9 cellular contexts compared by ENCODE assay signal in the genomic region with DNA sequence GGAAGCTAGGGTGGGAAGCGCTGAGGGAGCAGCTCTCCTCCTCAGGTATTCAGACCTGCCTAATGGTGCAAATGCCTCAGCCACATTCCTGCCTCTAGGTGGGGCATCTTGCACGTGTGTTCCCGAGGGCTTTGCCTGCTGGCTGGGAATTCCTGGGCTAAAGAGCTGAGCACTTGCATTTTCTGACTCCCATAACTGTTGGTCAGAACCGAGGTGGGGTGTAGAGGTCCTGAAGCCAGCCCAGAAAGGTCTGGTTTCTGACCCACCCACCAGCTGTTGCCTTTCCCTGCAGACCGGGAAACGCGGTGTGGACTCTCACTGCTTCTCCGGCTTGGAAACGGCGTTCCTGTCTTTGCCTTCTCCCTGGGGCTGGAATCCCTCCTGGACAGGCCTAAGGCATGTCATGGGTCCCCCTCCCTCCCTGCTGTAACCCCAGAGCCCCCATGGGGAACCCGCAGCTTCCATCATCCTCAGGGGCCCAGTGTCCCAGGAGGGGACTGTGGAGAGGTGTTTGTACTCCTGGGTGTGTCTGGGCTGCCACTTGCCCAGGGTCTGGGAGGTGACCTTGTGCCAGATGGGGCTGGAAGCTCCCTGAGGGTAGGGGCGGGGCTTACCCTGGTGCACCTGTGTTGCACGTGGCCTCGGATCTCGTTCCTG. TPM values are rescaled to one million over a fixed set of nuclear protein-coding genes. Genes with fewer than 3 reads are reported as not detected.
DNase-seq lines count a peak whose midpoint lies in the region; ATAC-seq, FAIRE-seq and TF ChIP-seq lines count a peak whose summit lies in the region.
"Had no signal": no experiment of that assay in that cellular context is flagged by ENCODE, and none has a peak within 500 bp of the region (broad histone marks: within the 10 kb centered on the region; RNA-seq: fewer than 3 reads in every experiment).

No MANE protein-coding gene starts in this region.

- CTCF ChIA-PET in H1 (lab: Charles Lee; ENCODE audit: partially characterized antibody), result interaction anchor here (0.6 to 3.3 kb wide), 70 partner anchors 9 to 545 kb away, joined by 3 to 26 read pairs (median 5); a partner anchor contains a TSS

- H3K4me2 ChIP-seq in H1 (ENCODE audit: insufficient read depth in 1 of 2, low read depth in 2 of 2, low read length in 2 of 2) (no peak overlapping the region), mesendoderm (ENCODE audit: low read length) (no peak overlapping the region)

- H2AFZ ChIP-seq in H1 (ENCODE audit: low read length), result peak overlapping the region; percentile 89; the same call in 1 of the 2 replicates

- peak overlapping the region; percentile 91; the same call in 1 of the 2 replicates for H2BK5ac ChIP-seq in H1 (ENCODE audit: low read depth, low read length)
- no peak overlapping the region for H2BK5ac ChIP-seq in mesendoderm (ENCODE audit: low read length)

- H3K18ac ChIP-seq in H1 (ENCODE audit: extremely low read depth, low read length) (peak overlapping the region; percentile 79), mesendoderm (ENCODE audit: low read length) (peak overlapping the region; percentile 34)

- no peak for TF ChIP-seq POLR2A in H1 (IDR thresholded peaks at IDR 0.05; ENCODE audit: control extremely low read depth in 1 of 2, low read depth in 2 of 2, low read length in 2 of 2)

- peak overlapping the region; percentile 95 for H3K4ac ChIP-seq in H1 (replicated peaks; ENCODE audit: insufficient read length, low read depth, low read length)
- no peak overlapping the region for H3K4ac ChIP-seq in mesendoderm (ENCODE audit: low read depth, low read length)

- H2AK5ac ChIP-seq in H1 (ENCODE audit: low read depth, low read length), result no peak overlapping the region; the same call in 1 of the 2 replicates
- H2AK5ac ChIP-seq in mesendoderm (ENCODE audit: low read length), result no peak overlapping the region

- peaks cover 11 to 16% of the 10 kb centered on the region in 2 experiments for H3K9me3 ChIP-seq in H1 (ENCODE audit: insufficient read depth in 2 of 2, low read depth in 1 of 2, low read length in 1 of 2)

- H3K79me1 ChIP-seq in H1 (ENCODE audit: low read depth, low read length), result no peaks in the 10 kb centered on the region
- no peaks in the 10 kb centered on the region for H3K79me1 ChIP-seq in mesendoderm (ENCODE audit: low read length)

- no peak for ATAC-seq in GM18519 (IDR thresholded peaks at IDR 0.05; ENCODE audit: low FRiP score, unreplicated experiment)

- peak; percentile 91 for TF ChIP-seq RAD21 in H1 (IDR thresholded peaks at IDR 0.05 in 1 of 2, conservative IDR thresholded peaks at IDR 0.05 in 1 of 2; ENCODE audit: low read depth in 2 of 2, low read length in 2 of 2)

- H3K27ac ChIP-seq in H1 (ENCODE audit: low read depth, low read length) (no peak overlapping the region), mesendoderm (ENCODE audit: low read depth, low read length) (no peak overlapping the region)

- peak; percentile 80 for FAIRE-seq in H1 (lab: Jason Lieb, UNC)

- H3K4me3 ChIP-seq in H1 (ENCODE audit: extremely low read depth in 1 of 4, insufficient read depth in 2 of 4, low read depth in 3 of 4, low read length in 4 of 4), result no peak overlapping the region
- H3K4me3 ChIP-seq in mesendoderm (ENCODE audit: low read length), result no peak overlapping the region

- H3K4me1 ChIP-seq in H1 (replicated peaks in 1 of 4; ENCODE audit: control insufficient read depth in 3 of 4, insufficient read depth in 4 of 4, low read length in 3 of 4) (peaks cover 0 to 6% (median 2%) of the 10 kb centered on the region in 4 experiments; a peak in 4 of 7 replicates), mesendoderm (ENCODE audit: control insufficient read depth, low read depth, low read length) (no peaks in the 10 kb centered on the region)

- H2BK12ac ChIP-seq in H1 (ENCODE audit: low read depth, low read length), result peak overlapping the region; percentile 97; the same call in 1 of the 2 replicates

- no peaks in the 10 kb centered on the region for H3K23me2 ChIP-seq in H1 (ENCODE audit: low read depth, low read length)

- no peaks in the 10 kb centered on the region for H3K79me2 ChIP-seq in H1 (ENCODE audit: control insufficient read depth in 1 of 2, insufficient read depth in 2 of 2, low read length in 2 of 2)
- H3K79me2 ChIP-seq in mesendoderm (ENCODE audit: control insufficient read depth, insufficient read depth, low read length), result no peaks in the 10 kb centered on the region

- TF ChIP-seq EP300 in H1 (IDR thresholded peaks at IDR 0.05; ENCODE audit: borderline replicate concordance in 1 of 2, low read depth in 2 of 2, low read length in 2 of 2), result peak in 1 of 2 experiments; percentile 40; a peak in 1 of 3 replicates

- H4K5ac ChIP-seq in H1 (ENCODE audit: insufficient read length, low read depth, low read length) (no peak overlapping the region), mesendoderm (ENCODE audit: low read length) (no peak overlapping the region)

- H2BK15ac ChIP-seq in H1 (ENCODE audit: low read length) (0 out of 2 replicates have a peak overlapping the region, but pooled peaks have one; percentile 81), mesendoderm (replicated peaks; ENCODE audit: low read depth) (no peak overlapping the region)

- no peak overlapping the region for H3K23ac ChIP-seq in H1 (ENCODE audit: insufficient read length)
- no peak overlapping the region for H3K23ac ChIP-seq in mesendoderm (ENCODE audit: low read length)

- H3K36me3 ChIP-seq in H1 (ENCODE audit: control insufficient read depth in 2 of 4, insufficient read depth in 4 of 4, low read length in 3 of 4) (no peaks in the 10 kb centered on the region), mesendoderm (ENCODE audit: control insufficient read depth, insufficient read depth, low read length) (no peaks in the 10 kb centered on the region)

- 62% methylated on average over 12 of the region's 15 CpGs; no CpG with 5 or more reads in 1 of the 2 experiments for WGBS in H1 (ENCODE audit: extremely low coverage in 1 of 2, insufficient coverage in 1 of 2, insufficient read length in 1 of 2, insufficient replicate concordance in 2 of 2, low coverage in 1 of 2, low lambda C conversion rate in 2 of 2, missing lambda C conversion rate in 1 of 2), 2 experiments
- no CpG with 5 or more reads among the region's 15 CpGs for WGBS in mesendoderm (ENCODE audit: extremely low coverage, insufficient coverage, low lambda C conversion rate)

- H3K9ac ChIP-seq in H1 (replicated peaks in 1 of 4; ENCODE audit: extremely low read depth in 1 of 4, low read depth in 3 of 4, low read length in 3 of 4) (no peak overlapping the region; a peak in 1 of 7 replicates), mesendoderm (ENCODE audit: low read length) (no peak overlapping the region)

- peak overlapping the region; percentile 92 for H4K91ac ChIP-seq in H1 (replicated peaks; ENCODE audit: insufficient read length, low read length)

- peak overlapping the region; percentile 99 for H2BK20ac ChIP-seq in H1 (ENCODE audit: low read length)

- peak overlapping the region; percentile 54 for H2BK120ac ChIP-seq in H1 (replicated peaks; ENCODE audit: low read depth, low read length)
- H2BK120ac ChIP-seq in mesendoderm (ENCODE audit: low read depth, low read length), result peak overlapping the region; percentile 40

- H4K20me1 ChIP-seq in H1 (replicated peaks in 1 of 2; ENCODE audit: control insufficient read depth in 1 of 2, insufficient read depth in 2 of 2, low read length in 2 of 2), result no peaks in the 10 kb centered on the region

- H3K14ac ChIP-seq in H1 (ENCODE audit: insufficient read length), result no peak overlapping the region

- no peaks in the 10 kb centered on the region; a peak in 1 of 7 replicates for H3K27me3 ChIP-seq in H1 (replicated peaks in 1 of 4; ENCODE audit: control insufficient read depth in 3 of 4, extremely low read depth in 1 of 4, insufficient read depth in 3 of 4, low read length in 3 of 4)
- no peaks in the 10 kb centered on the region for H3K27me3 ChIP-seq in mesendoderm (ENCODE audit: insufficient read depth, low read length, poor library complexity)

- H4K8ac ChIP-seq in H1 (ENCODE audit: extremely low read depth, insufficient read depth, low read length), result no peak overlapping the region; the same call in 1 of the 2 replicates
- H4K8ac ChIP-seq in mesendoderm (ENCODE audit: low read depth, low read length), result no peak overlapping the region

- TF ChIP-seq CTCF in H1 (IDR thresholded peaks at IDR 0.05; ENCODE audit: control extremely low read depth in 1 of 3, insufficient read depth in 1 of 3, low read depth in 1 of 3, low read length in 3 of 3), result peak; percentile 91 to 98 (median 97)

- POLR2A ChIA-PET in H1 (lab: Charles Lee; ENCODE audit: partially characterized antibody), result interaction anchor here (1.3 to 3.0 kb wide), 3 partner anchors 10 to 506 kb away, joined by 3 to 13 read pairs (median 5); no protein-coding TSS in a partner anchor

- H3K56ac ChIP-seq in H1 (replicated peaks; ENCODE audit: insufficient read length, low read depth, low read length), result peak overlapping the region; percentile 32
- peak overlapping the region; percentile 45 for H3K56ac ChIP-seq in mesendoderm (ENCODE audit: low read length)

- DNase-seq in NCI-H146 (lab: John Stamatoyannopoulos, UW), result peak; percentile 41
- DNase-seq in NCI-H146 treated with DMSO at 0.1 percent for 48 hours (lab: John Stamatoyannopoulos, UW; ENCODE audit: unreplicated experiment), result no peak
- DNase-seq in NCI-H748 (lab: John Stamatoyannopoulos, UW; ENCODE audit: unreplicated experiment), result peak; percentile 70
- DNase-seq in H1 (ENCODE audit: low read depth in 1 of 2, low spot score in 2 of 2), result peak; percentile 81 to 89
- DNase-seq in mesendoderm, result peak; percentile 96
- DNase-seq in germinal center (ENCODE audit: low spot score), result no peak
- no peak for DNase-seq in stimulated activated CD4-positive, alpha-beta T cell treated with anti-CD3 and anti-CD28 coated beads, Interleukin-4, amount 100 ng/mL, for 24 hours
- DNase-seq: CD4-positive, CD25-positive, alpha-beta regulatory T cell had no signal

TF ChIP-seq in H1, 55 proteins besides CTCF, POLR2A, EP300 and RAD21 (continues in another document):
- TF ChIP-seq JUND (IDR thresholded peaks at IDR 0.05; ENCODE audit: low read length) (peak; percentile 48), SP1 (IDR thresholded peaks at IDR 0.05; ENCODE audit: low read depth, low read length) (0 out of 2 replicates have a peak, but pooled peaks have one; percentile 29)
- TF ChIP-seq, protein P1, sequence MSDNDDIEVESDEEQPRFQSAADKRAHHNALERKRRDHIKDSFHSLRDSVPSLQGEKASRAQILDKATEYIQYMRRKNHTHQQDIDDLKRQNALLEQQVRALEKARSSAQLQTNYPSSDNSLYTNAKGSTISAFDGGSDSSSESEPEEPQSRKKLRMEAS (IDR thresholded peaks at IDR 0.05), result peak; percentile 97

RNA-seq across cellular contexts. Expression of a gene that starts 24.0 kb away (rescaled TPM):
- total RNA-seq in H1 (2021; fragmentation: NEBNext Ultra II Directional; extraction: Animal tissue kit (Norgen Biotek cat#: 25700)), result 0.15 and 0.20 TPM in 2 replicates
- polyA plus RNA-seq in H1 (2011; rRNA removed), result 0.17 TPM in 2 replicates
- 0.13 TPM for polyA plus RNA-seq in H1 (2011; cell fraction: cytosol; rRNA removed)
- 1.6 TPM for polyA plus RNA-seq in H1 (2011; cell fraction: nucleus; rRNA removed)
- 0.26 to 0.81 TPM (median 0.35 TPM) in 4 replicates for polyA plus RNA-seq in H1 (2012, experiment 1 of 2)
- polyA plus RNA-seq in H1 (2012, experiment 2 of 2), result not detected
- 0.04 TPM for polyA plus RNA-seq in H1 (2013, experiment 1 of 2)
- polyA plus RNA-seq in H1 (2013, experiment 2 of 2), result 0.07 TPM
- polyA minus RNA-seq in H1 (2011; rRNA and poly(A)+ RNA removed), result 0.38 and 0.44 TPM in 2 replicates
- 0.51 TPM for polyA minus RNA-seq in H1 (2011; cell fraction: cytosol; rRNA and poly(A)+ RNA removed)
- 0.60 TPM for polyA minus RNA-seq in H1 (2011; cell fraction: nucleus; rRNA and poly(A)+ RNA removed)
- not detected for polyA plus RNA-seq in mesendoderm (2013, experiment 1 of 2)
- polyA plus RNA-seq in mesendoderm (2013, experiment 2 of 2), result 0.11 TPM

Comparison
In these comparisons a context has a peak if more than half of its experiments do, and no peak if none do; other contexts are left out.
1. DNase-seq: peak in NCI-H146 (single experiment), NCI-H748 (single experiment), H1 (2 of 2) and mesendoderm (single experiment); none in NCI-H146 treated with DMSO at 0.1 percent for 48 hours (single experiment), germinal center (single experiment) and stimulated activated CD4-positive, alpha-beta T cell treated with anti-CD3 and anti-CD28 coated beads, Interleukin-4, amount 100 ng/mL, for 24 hours (single experiment).